ENCODE assay signal across 1 cellular context in the genomic region with DNA sequence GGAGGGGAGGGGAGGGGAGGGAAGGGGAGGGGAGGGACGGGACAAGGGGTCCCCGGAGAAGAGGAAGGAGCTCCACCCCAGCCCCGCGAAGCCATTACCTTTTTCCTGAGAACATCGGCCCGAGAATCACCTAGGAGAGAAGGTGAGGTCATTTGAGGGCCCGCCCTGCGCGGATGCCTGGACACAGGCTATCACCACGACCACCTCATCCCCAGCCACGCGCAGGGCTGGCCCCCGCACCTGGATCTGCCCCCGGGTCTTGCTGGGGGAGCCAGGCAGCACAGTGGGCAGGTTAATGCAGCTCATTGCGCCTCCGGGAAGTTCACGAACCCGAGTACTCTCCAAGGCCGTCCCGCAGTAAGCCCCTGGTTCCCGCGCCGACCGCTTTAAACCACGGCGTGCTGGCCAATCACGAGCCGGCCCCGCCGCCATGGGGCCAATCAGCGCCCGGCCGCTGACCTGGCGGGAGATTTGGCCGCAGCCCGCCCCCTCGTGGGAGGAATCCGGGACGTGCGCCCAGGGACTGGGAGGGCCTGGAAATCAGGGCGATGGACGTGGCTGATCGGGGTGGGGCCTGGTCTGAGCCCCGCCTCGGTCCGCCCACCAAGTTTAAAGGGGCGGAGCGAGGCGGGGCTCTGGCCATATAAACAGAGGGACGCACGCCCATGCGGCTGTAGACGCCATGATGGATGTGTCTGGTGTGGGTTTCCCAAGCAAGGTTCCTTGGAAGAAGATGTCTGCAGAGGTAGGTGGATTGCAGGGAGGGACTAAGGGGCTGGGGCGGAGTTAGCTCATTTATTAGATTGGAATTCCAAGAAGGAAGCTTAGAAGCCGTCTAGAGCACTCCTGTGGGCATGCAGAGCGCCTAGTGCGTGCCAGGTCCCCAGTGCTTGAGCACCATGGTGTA.
TF ChIP-seq lines count a peak whose summit lies in the region.

A gene with protein sequence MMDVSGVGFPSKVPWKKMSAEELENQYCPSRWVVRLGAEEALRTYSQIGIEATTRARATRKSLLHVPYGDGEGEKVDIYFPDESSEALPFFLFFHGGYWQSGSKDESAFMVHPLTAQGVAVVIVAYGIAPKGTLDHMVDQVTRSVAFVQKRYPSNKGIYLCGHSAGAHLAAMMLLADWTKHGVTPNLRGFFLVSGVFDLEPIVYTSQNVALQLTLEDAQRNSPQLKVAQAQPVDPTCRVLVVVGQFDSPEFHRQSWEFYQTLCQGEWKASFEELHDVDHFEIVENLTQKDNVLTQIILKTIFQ (plus strand): TSS at position 674 of the 907 bp plus-strand sequence. CDS start 9 bp downstream, at position 683.
A gene with protein sequence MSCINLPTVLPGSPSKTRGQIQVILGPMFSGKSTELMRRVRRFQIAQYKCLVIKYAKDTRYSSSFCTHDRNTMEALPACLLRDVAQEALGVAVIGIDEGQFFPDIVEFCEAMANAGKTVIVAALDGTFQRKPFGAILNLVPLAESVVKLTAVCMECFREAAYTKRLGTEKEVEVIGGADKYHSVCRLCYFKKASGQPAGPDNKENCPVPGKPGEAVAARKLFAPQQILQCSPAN (minus strand): TSS at position 364 of the 907 bp plus-strand sequence. CDS start 58 bp downstream, at position 306.

TF ChIP-seq in liver, 16 proteins besides CTCF, POLR2A, EP300 and RAD21 (continued from another document):
- peak; percentile 82 for TF ChIP-seq TAF1 (conservative IDR thresholded peaks at IDR 0.05)
- no peak for TF ChIP-seq HNF4G (IDR thresholded peaks at IDR 0.05)
- peak in 1 of 2 donors; percentile 40 for TF ChIP-seq HNF4A (conservative IDR thresholded peaks at IDR 0.05)
